In genomic region chr5:43008369-43009158, GRCh38 we compare ENCODE assay signal across 8 cellular contexts. TPM values are rescaled to one million over a fixed set of nuclear protein-coding genes. Genes with fewer than 3 reads are reported as not detected.
DNase-seq lines count a peak whose midpoint lies in the region; ATAC-seq, FAIRE-seq and TF ChIP-seq lines count a peak whose summit lies in the region.

No MANE protein-coding gene starts in this region.

- CTCF ChIA-PET in CD8-positive, alpha-beta T cell (lab: Charles Lee), result interaction anchor here (0.7 to 4.9 kb wide), 16 partner anchors 7 to 147 kb away, joined by 3 to 92 read pairs (median 6); no protein-coding TSS in a partner anchor

- DNase-seq in CD8-positive, alpha-beta T cell, result peak; percentile 86 to 93 (median 91)
- DNase-seq in HTR-8/SVneo (ENCODE audit: insufficient read length, low spot score) (peak; percentile 81), NOMO-1 (lab: John Stamatoyannopoulos, UW; ENCODE audit: unreplicated experiment in 2 of 2) (peak; percentile 95 to 99), endodermal cell (peak; percentile 96)
- DNase-seq in activated CD8-positive, alpha-beta memory T cell treated with anti-CD3 and anti-CD28 coated beads for 4 hours (ENCODE audit: low read depth in 2 of 2), result peak; percentile 86
- peak; percentile 68 to 85 for DNase-seq in stimulated activated CD8-positive, alpha-beta memory T cell treated with anti-CD3 and anti-CD28 coated beads, Interleukin-4, amount 100 ng/mL, for 1 hour (ENCODE audit: low read depth in 2 of 2, low spot score in 1 of 2)

- POLR2A ChIA-PET in CD8-positive, alpha-beta T cell (lab: Charles Lee), result interaction anchor here (0.8 to 5.6 kb wide), 14 partner anchors 12 to 475 kb away, joined by 3 to 492 read pairs (median 29); partner anchors contain the start of genes ANXA2R, HMGCS1, TMEM267 and ZNF131

- H3K4me1 ChIP-seq in CD8-positive, alpha-beta T cell (ENCODE audit: insufficient read depth, low read length), result peaks cover 25% of the 10 kb centered on the region
- no peaks in the 10 kb centered on the region for H3K4me1 ChIP-seq in endodermal cell (ENCODE audit: control insufficient read depth, insufficient read depth, low read length)
- H3K4me1 ChIP-seq in mononuclear cell (ENCODE audit: insufficient read depth, low read length), result peaks cover 40% of the 10 kb centered on the region

- WGBS in endodermal cell (ENCODE audit: insufficient coverage in 1 of 2, insufficient read length in 1 of 2), 2 experiments, result 54 to 74% methylated on average over 26 to 35 of the region's 35 CpGs

- H3K9me3 ChIP-seq in CD8-positive, alpha-beta T cell (ENCODE audit: low read length), result no peaks in the 10 kb centered on the region
- H3K9me3 ChIP-seq in endodermal cell (ENCODE audit: control insufficient read depth, low read length) (no peaks in the 10 kb centered on the region), mononuclear cell (ENCODE audit: low read depth, low read length) (no peaks in the 10 kb centered on the region)

- no peaks in the 10 kb centered on the region for H3K36me3 ChIP-seq in CD8-positive, alpha-beta T cell (ENCODE audit: insufficient read depth, low read length)
- no peaks in the 10 kb centered on the region for H3K36me3 ChIP-seq in endodermal cell (ENCODE audit: control insufficient read depth, insufficient read depth, low read length)

- H3K27ac ChIP-seq in CD8-positive, alpha-beta T cell (ENCODE audit: low read depth, low read length), result peak overlapping the region; percentile 94
- H3K27ac ChIP-seq in endodermal cell (ENCODE audit: low read depth, low read length), result no peak overlapping the region

- H3K9ac ChIP-seq in endodermal cell (ENCODE audit: extremely low read depth, low read length, poor library complexity, severe bottlenecking), result peak overlapping the region; percentile 7

- peaks cover 34% of the 10 kb centered on the region for H3K4me1 Mint-ChIP-seq in CD8-positive, alpha-beta T cell (ENCODE audit: low read depth)
- H3K4me1 Mint-ChIP-seq in endodermal cell, result peaks cover 17% of the 10 kb centered on the region

- peak overlapping the region; percentile 70 for H3K4me3 ChIP-seq in CD8-positive, alpha-beta T cell (ENCODE audit: low read depth, low read length)
- peak overlapping the region; percentile 83 for H3K4me3 ChIP-seq in endodermal cell (ENCODE audit: low read length)
- H3K4me3 ChIP-seq in mononuclear cell (ENCODE audit: low read length), result peak overlapping the region; percentile 56

- H3K27me3 ChIP-seq in CD8-positive, alpha-beta T cell (ENCODE audit: insufficient read depth, low read length), result no peaks in the 10 kb centered on the region
- H3K27me3 ChIP-seq in endodermal cell (ENCODE audit: control insufficient read depth, insufficient read depth, low read length, poor library complexity, severe bottlenecking) (peaks cover 18% of the 10 kb centered on the region), mononuclear cell (ENCODE audit: insufficient read depth, low read length) (no peaks in the 10 kb centered on the region)

- peak overlapping the region; percentile 98 for H3K4me3 Mint-ChIP-seq in CD8-positive, alpha-beta T cell
- H3K4me3 Mint-ChIP-seq in endodermal cell, result peak overlapping the region; percentile 73

- H3K27ac Mint-ChIP-seq in CD8-positive, alpha-beta T cell, result peak overlapping the region; percentile 96
- peak overlapping the region; percentile 89 for H3K27ac Mint-ChIP-seq in endodermal cell

- no peaks in the 10 kb centered on the region for H3K9me3 Mint-ChIP-seq in CD8-positive, alpha-beta T cell
- H3K9me3 Mint-ChIP-seq in endodermal cell, result no peaks in the 10 kb centered on the region

- no peak for TF ChIP-seq CTCF in CD8-positive, alpha-beta T cell (IDR thresholded peaks at IDR 0.05)
- peak; percentile 35 for TF ChIP-seq CTCF in endodermal cell (conservative IDR thresholded peaks at IDR 0.05)

- peak; percentile 67 for FAIRE-seq in HTR-8/SVneo (lab: Jason Lieb, UNC)

- peaks cover 11% of the 10 kb centered on the region for H3K36me3 Mint-ChIP-seq in CD8-positive, alpha-beta T cell
- no peaks in the 10 kb centered on the region for H3K36me3 Mint-ChIP-seq in endodermal cell (ENCODE audit: low read depth)

- H3K27me3 Mint-ChIP-seq in CD8-positive, alpha-beta T cell (ENCODE audit: low read depth), result no peaks in the 10 kb centered on the region
- H3K27me3 Mint-ChIP-seq in endodermal cell (ENCODE audit: insufficient read depth), result peaks cover 68% of the 10 kb centered on the region

- ATAC-seq in CD8-positive, alpha-beta T cell, result peak; percentile 63
- ATAC-seq in GM19467 (IDR thresholded peaks at IDR 0.05; ENCODE audit: unreplicated experiment), result peak; percentile 36

- intact Hi-C loops in CD8-positive, alpha-beta T cell (cut with DNase I, micrococcal nuclease), result loop anchor here (1.0 to 10.0 kb wide), 9 partner anchors 9 to 596 kb away; partner anchors contain the start of genes ANXA2R (in 1 of the 2), NIM1K (in 1 of the 2) and NNT (in 1 of the 2)

RNA-seq across cellular contexts. Expression of gene ANXA2R, which starts 31.6 kb away (rescaled TPM):
- total RNA-seq in CD8-positive, alpha-beta T cell, result 10 to 100 TPM; 38.2 to 39.5 TPM
- under 1 TPM; 0.73 to 0.97 TPM for total RNA-seq in endodermal cell
- 1.5 TPM for polyA plus RNA-seq in endodermal cell (2013, experiment 1 of 2)
- polyA plus RNA-seq in endodermal cell (2013, experiment 2 of 2), result 0.91 TPM
- total RNA-seq in mononuclear cell, result 31.4 TPM

Comparison
In these comparisons a context has a peak if more than half of its experiments do, and no peak if none do; other contexts are left out.
1. RNA of gene ANXA2R, which starts 31.6 kb away (total RNA-seq): 38.2 to 39.5 TPM in CD8-positive, alpha-beta T cell and 31.4 TPM in mononuclear cell (single experiment); 0.73 to 0.97 TPM in endodermal cell; every median in the first group is over 10 times any median in the second.
2. Peak in every context shown above with its lines, with median percentiles within 50 percentile points of each other: DNase-seq and H3K4me3 ChIP-seq.